In the genomic region with DNA sequence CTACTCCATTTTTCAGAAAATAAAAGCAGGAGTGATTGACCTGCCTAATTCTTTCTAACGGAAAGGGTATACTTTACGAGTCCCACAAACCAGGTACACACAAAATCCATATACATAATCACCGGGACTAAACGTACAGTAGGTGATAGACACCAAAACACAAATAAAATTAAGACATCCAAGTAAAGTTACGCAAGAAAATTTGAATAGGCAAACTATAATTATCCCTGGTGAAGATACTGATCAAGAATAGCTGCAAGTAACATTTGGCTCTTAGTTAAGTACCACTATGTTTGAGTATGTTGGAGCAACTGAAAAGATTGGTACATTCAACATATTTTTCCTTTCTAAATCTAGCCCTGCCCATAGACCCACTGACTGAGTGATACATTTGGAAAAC, we compare ENCODE assay signal across 11 cellular contexts. TPM values are rescaled to one million over a fixed set of nuclear protein-coding genes. Genes with fewer than 3 reads are reported as not detected.
DNase-seq lines count a peak whose midpoint lies in the region; ATAC-seq, FAIRE-seq and TF ChIP-seq lines count a peak whose summit lies in the region.
"Had no signal": no experiment of that assay in that cellular context is flagged by ENCODE, and none has a peak within 500 bp of the region (broad histone marks: within the 10 kb centered on the region; RNA-seq: fewer than 3 reads in every experiment).

No MANE protein-coding gene starts in this region.

- in situ Hi-C loops in K562 (cut with MboI) = no loop called here

- peaks cover 64% of the 10 kb centered on the region for H3K79me2 ChIP-seq in K562 (ENCODE audit: control insufficient read depth, insufficient read depth, low read length)

- CTCF ChIA-PET in K562 (lab: Yijun Ruan, JAX; ENCODE audit: low intra/inter-chr PET ratio) = no interaction called here

- ATAC-seq in K562 (no peak), GM21526 (IDR thresholded peaks at IDR 0.05; ENCODE audit: low FRiP score, unreplicated experiment) (no peak)

- no peak overlapping the region for H2AFZ ChIP-seq in K562 (ENCODE audit: low read depth, low read length)

- H3K9me1 ChIP-seq in K562 (ENCODE audit: control insufficient read depth, insufficient read depth, low read length) = no peaks in the 10 kb centered on the region

- no peak for FAIRE-seq in K562 (lab: Jason Lieb, UNC)

- intact Hi-C loops in K562 (cut with micrococcal nuclease) = no loop called here

- 12% methylated on average over 5 of the region's 5 CpGs for whole genome bisulfite sequencing in K562 (ENCODE audit: insufficient coverage, low coverage, missing lambda C conversion rate)

- TF ChIP-seq POLR2A in K562 (conservative IDR thresholded peaks at IDR 0.05) = no peak

- TF ChIP-seq RAD21 in K562 (CRISPR knock-in tag; conservative IDR thresholded peaks at IDR 0.05 in 1 of 2, IDR thresholded peaks at IDR 0.05 in 1 of 2) = no peak

- peaks cover 0 to 11% (median 4%) of the 10 kb centered on the region in 11 experiments; a peak in 8 of 22 replicates for H3K27me3 ChIP-seq in BLaER1 treated with 17β-estradiol and CSF1 and Interleukin-3, amounts not matched to agents 10 nM and 100 nM
- H3K27me3 ChIP-seq in HUES6 (ENCODE audit: control insufficient read depth, insufficient read depth, low read length) (no peaks in the 10 kb centered on the region), K562 (ENCODE audit: control insufficient read depth in 2 of 2, insufficient read depth in 2 of 2, low read length in 2 of 2) (no peaks in the 10 kb centered on the region), mucosa of rectum (ENCODE audit: control insufficient read depth in 2 of 2, insufficient read depth in 2 of 2, low read length in 2 of 2) (no peaks in the 10 kb centered on the region)
- H3K27me3 ChIP-seq: upper lobe of left lung had no signal

- H3K36me3 ChIP-seq in BLaER1 treated with 17β-estradiol and CSF1 and Interleukin-3, amounts not matched to agents 10 nM and 100 nM = peaks cover 31 to 49% (median 39%) of the 10 kb centered on the region in 11 experiments
- H3K36me3 ChIP-seq in HUES6 (ENCODE audit: control insufficient read depth, insufficient read depth, low read length) = peaks cover 17% of the 10 kb centered on the region
- H3K36me3 ChIP-seq in K562 (ENCODE audit: control insufficient read depth, insufficient read depth, low read length) = peaks cover 30% of the 10 kb centered on the region
- H3K36me3 ChIP-seq in mucosa of rectum (ENCODE audit: control insufficient read depth in 2 of 2, insufficient read depth in 2 of 2, low read length in 2 of 2) = peaks cover 11 to 19% of the 10 kb centered on the region in 2 donors

- peak overlapping the region; percentile 79 to 98 (median 94) for H3K4me2 ChIP-seq in BLaER1 treated with 17β-estradiol and CSF1 and Interleukin-3, amounts not matched to agents 10 nM and 100 nM
- peak overlapping the region; percentile 76 for H3K4me2 ChIP-seq in K562 (ENCODE audit: insufficient read depth, low read length)

- DNase-seq in K562 (ENCODE audit: extremely low read depth in 1 of 4, low spot score in 3 of 4) (no peak), cortex of kidney (lab: John Stamatoyannopoulos, UW) (no peak), activated gamma-delta T cell (lab: John Stamatoyannopoulos, UW) (no peak), COR-L47 (lab: John Stamatoyannopoulos, UW) (no peak)
- DNase-seq: hypothalamus, RPMI8226, upper lobe of left lung had no signal

- BruUV-seq in K562 (replicated peaks; lab: Mats Ljungman, UMichigan) = no TSS peak

- peak overlapping the region; percentile 84 to 99 (median 98); a peak in 19 of 20 replicates for H3K4me3 ChIP-seq in BLaER1 treated with 17β-estradiol and CSF1 and Interleukin-3, amounts not matched to agents 10 nM and 100 nM
- H3K4me3 ChIP-seq in HUES6 (ENCODE audit: low read depth, low read length) (peak overlapping the region; percentile 77), K562 (peak overlapping the region; percentile 86), mucosa of rectum (ENCODE audit: low read length in 2 of 2) (peak overlapping the region; percentile 83 to 86)

- TF ChIP-seq CTCF in K562 (IDR thresholded peaks at IDR 0.05 in 2 of 3, conservative IDR thresholded peaks at IDR 0.05 in 1 of 3; ENCODE audit: insufficient read depth in 2 of 3, low read depth in 1 of 3, low read length in 3 of 3) = no peak

- peak overlapping the region in 3 of 11 experiments; percentile 16 to 95 (median 92); a peak in 2 of 22 replicates for H3K27ac ChIP-seq in BLaER1 treated with 17β-estradiol and CSF1 and Interleukin-3, amounts not matched to agents 10 nM and 100 nM
- H3K27ac ChIP-seq in HUES6 (ENCODE audit: low read depth, low read length) = no peak overlapping the region
- H3K27ac ChIP-seq in K562 (ENCODE audit: extremely low read depth, low read depth, low read length) = no peak overlapping the region; the same call in 2 of the 3 replicates
- H3K27ac ChIP-seq in mucosa of rectum (ENCODE audit: low read depth in 2 of 2, low read length in 2 of 2) = no peak overlapping the region

- peak overlapping the region in 9 of 11 experiments; percentile 93 to 99 (median 96); a peak in 14 of 22 replicates for H3K9ac ChIP-seq in BLaER1 treated with 17β-estradiol and CSF1 and Interleukin-3, amounts not matched to agents 10 nM and 100 nM
- H3K9ac ChIP-seq in HUES6 (ENCODE audit: low read length) = no peak overlapping the region
- peak overlapping the region in 1 of 2 experiments; percentile 84; a peak in 2 of 4 replicates for H3K9ac ChIP-seq in K562 (ENCODE audit: insufficient read depth in 1 of 2, low read depth in 2 of 2, low read length in 2 of 2)
- no peak overlapping the region for H3K9ac ChIP-seq in mucosa of rectum (ENCODE audit: low read depth in 1 of 2, low read length in 2 of 2)

- H4K20me1 ChIP-seq in BLaER1 treated with 17β-estradiol and CSF1 and Interleukin-3, amounts not matched to agents 10 nM and 100 nM = peaks cover 30 to 68% (median 48%) of the 10 kb centered on the region in 11 experiments; a peak in 20 of 22 replicates
- no peaks in the 10 kb centered on the region; the same call in 1 of the 2 replicates for H4K20me1 ChIP-seq in K562 (replicated peaks; ENCODE audit: control insufficient read depth, insufficient read depth, low read length)

- H3K9me3 ChIP-seq in BLaER1 treated with 17β-estradiol and CSF1 and Interleukin-3, amounts not matched to agents 10 nM and 100 nM (replicated peaks in 1 of 11) = no peaks in the 10 kb centered on the region
- no peaks in the 10 kb centered on the region for H3K9me3 ChIP-seq in HUES6 (ENCODE audit: control insufficient read depth, insufficient read depth, low read depth, low read length)
- no peaks in the 10 kb centered on the region for H3K9me3 ChIP-seq in K562 (replicated peaks; ENCODE audit: control insufficient read depth, insufficient read depth, low read depth, low read length)
- H3K9me3 ChIP-seq in mucosa of rectum (ENCODE audit: control insufficient read depth in 2 of 2, low read length in 2 of 2) = no peaks in the 10 kb centered on the region
- H3K9me3 ChIP-seq: upper lobe of left lung had no signal

- peaks cover 33 to 67% (median 44%) of the 10 kb centered on the region in 10 experiments for H3K4me1 ChIP-seq in BLaER1 treated with 17β-estradiol and CSF1 and Interleukin-3, amounts not matched to agents 10 nM and 100 nM
- peaks cover 19% of the 10 kb centered on the region for H3K4me1 ChIP-seq in HUES6 (ENCODE audit: control insufficient read depth, insufficient read depth, low read length)
- peaks cover 19 to 35% of the 10 kb centered on the region in 2 experiments for H3K4me1 ChIP-seq in K562 (replicated peaks in 1 of 2; ENCODE audit: control insufficient read depth in 2 of 2, insufficient read depth in 2 of 2, low read length in 2 of 2)
- peaks cover 15 to 23% of the 10 kb centered on the region in 2 donors for H3K4me1 ChIP-seq in mucosa of rectum (ENCODE audit: control insufficient read depth in 2 of 2, insufficient read depth in 2 of 2, low read length in 2 of 2)

- no peak for TF ChIP-seq EP300 in K562 (IDR thresholded peaks at IDR 0.05; ENCODE audit: low read length)

- POLR2A ChIA-PET in K562 (lab: Yijun Ruan, JAX) = no interaction called here

TF ChIP-seq in K562, 482 proteins besides CTCF, POLR2A, EP300 and RAD21 (continues in another document):
- TF ChIP-seq MAZ (CRISPR knock-in tag; conservative IDR thresholded peaks at IDR 0.05 in 1 of 2, IDR thresholded peaks at IDR 0.05 in 1 of 2) (0 out of 4 replicates have a peak, but pooled peaks of 1 of the 2 experiments have one; percentile 12), NCOR1 (IDR thresholded peaks at IDR 0.05) (peak; percentile 14; the same call in 1 of the 2 replicates), ZKSCAN3 (CRISPR knock-in tag; IDR thresholded peaks at IDR 0.05) (no peak), NUFIP1 (IDR thresholded peaks at IDR 0.05; ENCODE audit: partially characterized antibody) (no peak)

RNA-seq across cellular contexts. Expression of a gene that starts 1.7 kb away (rescaled TPM):
- total RNA-seq in K562 (2011; cell fraction: chromatin; rRNA removed; ENCODE audit: low replicate concordance) = 122 and 381 TPM in 2 replicates
- 40.2 and 76.2 TPM in 2 replicates for total RNA-seq in K562 (2011; cell fraction: nucleolus; rRNA removed)
- total RNA-seq in K562 (2011; cell fraction: nucleoplasm; rRNA removed) = 95.5 and 139 TPM in 2 replicates
- total RNA-seq in K562 (2014; rRNA removed) (12.9 and 18.6 TPM in 2 replicates), K562 (2014; rRNA removed; fragmentation: Illumina TruSeq; extraction: Trizol) (34.2 and 39.6 TPM in 2 replicates), K562 (2015; rRNA removed; fragmentation: Illumina TruSeq; extraction: Trizol) (24.0 and 25.1 TPM in 2 replicates), K562 (2021) (39.8 TPM in 2 replicates)
- polyA plus RNA-seq in K562 (2011; rRNA removed) (23.7 and 25.4 TPM in 2 replicates), K562 (2014; fragmentation: Illumina TruSeq; extraction: Trizol) (13.4 and 17.3 TPM in 2 replicates), K562 (2014; fragmentation: Nextera tagmentation; extraction: Ambion mirVana) (10 to 100 TPM in 1 of 2 experiments, 1 to 10 TPM in 1; 5.2 to 11.3 TPM), K562 (2014; rRNA removed) (7.7 and 8.9 TPM in 2 replicates)
- 8.3 and 13.5 TPM in 2 replicates for polyA plus RNA-seq in K562 (2011; cell fraction: cytosol; rRNA removed)
- polyA plus RNA-seq in K562 (2011; cell fraction: nucleus; rRNA removed) = 21.2 and 23.2 TPM in 2 replicates
- 5.8 and 15.1 TPM in 2 replicates for polyA plus RNA-seq in K562 (2012)
- polyA minus RNA-seq in K562 (2011; rRNA and poly(A)+ RNA removed) = 140 and 161 TPM in 2 replicates
- polyA minus RNA-seq in K562 (2011; cell fraction: cytosol; rRNA and poly(A)+ RNA removed) = 43.3 and 44.0 TPM in 2 replicates
- polyA minus RNA-seq in K562 (2011; cell fraction: nucleus; rRNA and poly(A)+ RNA removed) = 48.1 and 120 TPM in 2 replicates

Comparison
In these comparisons a context has a peak if more than half of its experiments do, and no peak if none do; other contexts are left out.
1. H3K9ac ChIP-seq: peak in BLaER1 treated with 17β-estradiol and CSF1 and Interleukin-3, amounts not matched to agents 10 nM and 100 nM (9 of 11); none in HUES6 (single experiment) and mucosa of rectum (0 of 2).
2. Peak in every context shown above with its lines, with median percentiles within 50 percentile points of each other: H3K4me3 ChIP-seq.